Comparison of ENCODE assay signal across 35 cellular contexts in the genomic region with DNA sequence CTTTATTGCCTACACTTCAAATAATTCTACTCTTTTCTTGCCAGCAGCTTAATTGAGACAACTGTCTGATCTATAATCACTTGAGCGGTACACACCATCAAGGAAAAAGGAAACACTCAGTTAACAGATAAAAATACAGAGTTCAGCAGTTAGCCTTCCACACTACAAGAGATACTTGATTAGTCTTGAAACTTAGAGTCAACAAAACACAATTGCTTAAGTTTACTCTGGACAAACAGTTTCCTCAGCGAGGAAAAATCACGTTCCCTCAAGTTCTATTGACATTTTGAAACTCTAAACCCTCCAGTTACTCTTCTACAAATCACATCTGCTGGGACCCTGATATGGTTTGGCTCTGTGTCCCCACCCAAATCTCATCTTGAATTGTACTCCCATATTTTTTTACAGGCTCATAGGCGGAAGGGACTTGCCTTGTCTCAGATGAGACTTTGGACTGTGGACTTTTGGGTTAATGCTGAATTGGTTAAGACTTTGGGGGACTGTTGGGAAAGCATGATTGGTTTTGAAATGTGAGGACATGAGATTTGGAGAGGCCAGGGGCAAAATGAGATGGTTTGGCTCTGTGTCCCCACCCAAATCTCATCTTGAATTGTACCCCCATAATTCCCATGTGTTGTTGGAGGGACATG.
"Had no signal": no experiment of that assay in that cellular context is flagged by ENCODE, and none has a peak within 500 bp of the region (broad histone marks: within the 10 kb centered on the region; RNA-seq: fewer than 3 reads in every experiment).

No MANE protein-coding gene starts in this region.

- H3K27ac Mint-ChIP-seq: activated CD8-positive, alpha-beta T cell treated with anti-CD3 and anti-CD28 coated beads for 36 hours; activated naive CD8-positive, alpha-beta T cell treated with anti-CD3 and anti-CD28 coated beads for 36 hours; activated T-cell treated with anti-CD3 and anti-CD28 coated beads, Interleukin-2, amount 50 U/mL, for 72 hours; activated T-helper 17 cell treated with anti-CD3 and anti-CD28 coated beads, Interleukin-2, amount 50 U/mL, for 72 hours; T-helper 1 cell treated with Interleukin-12 subunit alpha and Interleukin-12 subunit beta and Interleukin-4 antibody, amounts not matched to agents 30 μg/mL and 1 μg/mL, for 36 hours; T-helper 2 cell treated with Interferon-gamma antibody and Interleukin-4, amounts not matched to agents 5 μg/mL and 100 μg/mL, for 36 hours; WTC11 had no signal

- H3K9me3 ChIP-seq: Peyer's patch, SJSA1, SK-N-SH had no signal

- H3K27me3 Mint-ChIP-seq: activated naive CD8-positive, alpha-beta T cell treated with anti-CD3 and anti-CD28 coated beads for 36 hours; activated T-helper 17 cell treated with anti-CD3 and anti-CD28 coated beads, Interleukin-2, amount 50 U/mL, for 72 hours had no signal

- DNase-seq: activated CD4-positive, alpha-beta T cell treated with anti-CD3 and anti-CD28 coated beads for 4 hours; activated CD4-positive, alpha-beta T cell treated with anti-CD3 and anti-CD28 coated beads, Interleukin-2, amount 50 U/mL, for 1 hour; activated CD8-positive, alpha-beta T cell treated with anti-CD3 and anti-CD28 coated beads for 36 hours; activated effector memory CD4-positive, alpha-beta T cell treated with anti-CD3 and anti-CD28 coated beads, Interleukin-2, amount 50 U/mL, for 16 hours; activated naive CD4-positive, alpha-beta T cell; activated naive CD4-positive, alpha-beta T cell treated with anti-CD3 and anti-CD28 coated beads, Interleukin-2, amount 50 U/mL, for 16 hours; activated naive CD8-positive, alpha-beta T cell treated with anti-CD3 and anti-CD28 coated beads for 36 hours; activated T-cell treated with anti-CD3 and anti-CD28 coated beads, Interleukin-2, amount 50 U/mL, for 1 hour; activated T-cell treated with anti-CD3 and anti-CD28 coated beads, Interleukin-2, amount 50 U/mL, for 72 hours; amniotic stem cell; aorta; brain microvascular endothelial cell; central memory CD4-positive, alpha-beta T cell; Kasumi-1; KG1; MG63; NCI-H1048; NCI-H1105 treated with DMSO at 0.1 percent for 48 hours; NCI-H1436; NCI-H1694 treated with DMSO at 0.1 percent for 48 hours; NCI-H2029; NCI-H345; NCI-H526 treated with DMSO at 0.1 percent for 48 hours; NK-92 treated with Interleukin-12 subunit alpha and Interleukin-12 subunit beta, amount 100 ng/mL, for 24 hours; PC-3; Peyer's patch; RPMI8226; SHP77 treated with DMSO at 0.1 percent for 48 hours; SK-N-SH had no signal

- H3K27ac ChIP-seq: brain microvascular endothelial cell, Peyer's patch, SJSA1 had no signal

- H3K36me3 ChIP-seq: brain microvascular endothelial cell, MG63, Peyer's patch, SJSA1 had no signal

- H3K4me3 Mint-ChIP-seq: activated CD8-positive, alpha-beta T cell treated with anti-CD3 and anti-CD28 coated beads for 36 hours; activated naive CD8-positive, alpha-beta T cell treated with anti-CD3 and anti-CD28 coated beads for 36 hours; activated T-cell treated with anti-CD3 and anti-CD28 coated beads, Interleukin-2, amount 50 U/mL, for 72 hours; activated T-helper 17 cell treated with anti-CD3 and anti-CD28 coated beads, Interleukin-2, amount 50 U/mL, for 72 hours; T-helper 1 cell treated with Interleukin-12 subunit alpha and Interleukin-12 subunit beta and Interleukin-4 antibody, amounts not matched to agents 30 μg/mL and 1 μg/mL, for 36 hours; T-helper 2 cell treated with Interferon-gamma antibody and Interleukin-4, amounts not matched to agents 5 μg/mL and 100 μg/mL, for 36 hours; WTC11 had no signal

- FAIRE-seq: TTC549 had no signal

- H3K4me1 ChIP-seq: Peyer's patch, SJSA1 had no signal

- H3K9me3 Mint-ChIP-seq: activated T-helper 17 cell treated with anti-CD3 and anti-CD28 coated beads, Interleukin-2, amount 50 U/mL, for 72 hours had no signal

- H3K4me3 ChIP-seq: MG63, Peyer's patch, SJSA1 had no signal

- H3K4me2 ChIP-seq: SK-N-SH had no signal

- H3K9me2 ChIP-seq: SK-N-SH had no signal

- H3K4me1 Mint-ChIP-seq: activated T-helper 17 cell treated with anti-CD3 and anti-CD28 coated beads, Interleukin-2, amount 50 U/mL, for 72 hours had no signal

- H3K27me3 ChIP-seq: brain microvascular endothelial cell, MG63, Peyer's patch, SJSA1 had no signal
